8 cellular contexts compared by ENCODE assay signal in the genomic region with DNA sequence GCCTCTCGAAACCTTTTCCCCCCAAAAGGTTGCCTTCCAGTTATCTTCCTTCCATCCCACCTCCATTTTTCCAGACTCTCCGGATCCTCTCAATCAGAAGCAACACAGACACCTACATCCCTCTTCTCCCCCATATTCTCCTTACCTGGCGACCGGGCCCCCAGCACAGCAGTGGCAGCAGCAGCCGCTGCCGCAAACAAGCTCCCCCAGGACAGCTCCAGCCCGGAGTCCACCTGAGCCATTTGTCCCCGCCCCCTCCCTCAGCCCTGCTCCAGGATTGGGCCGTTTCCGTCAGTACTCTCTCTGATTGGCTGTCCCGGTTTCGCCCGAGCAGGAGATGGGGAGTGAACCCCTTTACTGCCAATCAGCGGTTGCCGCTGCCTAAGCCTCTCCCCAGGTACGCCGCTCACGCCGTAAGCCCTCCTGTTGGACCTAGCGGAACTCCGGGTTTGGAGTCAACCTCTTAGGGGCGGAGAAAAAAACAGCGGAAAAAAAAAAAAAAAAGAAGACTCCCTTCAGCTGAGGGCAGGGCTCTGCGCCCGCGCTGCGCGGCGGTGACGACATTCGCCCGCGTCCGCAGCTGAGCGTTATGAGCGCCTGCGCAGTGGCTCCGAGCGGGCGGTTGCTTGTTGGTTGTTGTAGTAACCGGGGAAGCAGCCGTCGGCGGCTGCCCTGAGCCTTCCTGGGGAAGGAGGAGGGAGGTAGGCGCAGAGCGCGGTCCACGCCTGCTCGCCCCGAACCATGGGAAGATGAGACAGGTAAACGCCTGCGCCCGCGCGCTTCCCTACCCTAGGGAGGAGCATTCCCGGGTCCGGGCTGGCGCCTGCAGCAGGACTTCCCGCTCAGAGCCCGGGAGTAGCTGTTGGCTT. TPM values are rescaled to one million over a fixed set of nuclear protein-coding genes. Genes with fewer than 3 reads are reported as not detected.
A peak's percentile ranks its signal among the peaks of the same experiment; 100 is the strongest.
DNase-seq lines count a peak whose midpoint lies in the region; ATAC-seq, FAIRE-seq and TF ChIP-seq lines count a peak whose summit lies in the region.

ERG28 (minus strand) TSS at position 247 of the 869 bp plus-strand sequence. CDS start 3,374 bp downstream, outside the sequence.
A gene with protein sequence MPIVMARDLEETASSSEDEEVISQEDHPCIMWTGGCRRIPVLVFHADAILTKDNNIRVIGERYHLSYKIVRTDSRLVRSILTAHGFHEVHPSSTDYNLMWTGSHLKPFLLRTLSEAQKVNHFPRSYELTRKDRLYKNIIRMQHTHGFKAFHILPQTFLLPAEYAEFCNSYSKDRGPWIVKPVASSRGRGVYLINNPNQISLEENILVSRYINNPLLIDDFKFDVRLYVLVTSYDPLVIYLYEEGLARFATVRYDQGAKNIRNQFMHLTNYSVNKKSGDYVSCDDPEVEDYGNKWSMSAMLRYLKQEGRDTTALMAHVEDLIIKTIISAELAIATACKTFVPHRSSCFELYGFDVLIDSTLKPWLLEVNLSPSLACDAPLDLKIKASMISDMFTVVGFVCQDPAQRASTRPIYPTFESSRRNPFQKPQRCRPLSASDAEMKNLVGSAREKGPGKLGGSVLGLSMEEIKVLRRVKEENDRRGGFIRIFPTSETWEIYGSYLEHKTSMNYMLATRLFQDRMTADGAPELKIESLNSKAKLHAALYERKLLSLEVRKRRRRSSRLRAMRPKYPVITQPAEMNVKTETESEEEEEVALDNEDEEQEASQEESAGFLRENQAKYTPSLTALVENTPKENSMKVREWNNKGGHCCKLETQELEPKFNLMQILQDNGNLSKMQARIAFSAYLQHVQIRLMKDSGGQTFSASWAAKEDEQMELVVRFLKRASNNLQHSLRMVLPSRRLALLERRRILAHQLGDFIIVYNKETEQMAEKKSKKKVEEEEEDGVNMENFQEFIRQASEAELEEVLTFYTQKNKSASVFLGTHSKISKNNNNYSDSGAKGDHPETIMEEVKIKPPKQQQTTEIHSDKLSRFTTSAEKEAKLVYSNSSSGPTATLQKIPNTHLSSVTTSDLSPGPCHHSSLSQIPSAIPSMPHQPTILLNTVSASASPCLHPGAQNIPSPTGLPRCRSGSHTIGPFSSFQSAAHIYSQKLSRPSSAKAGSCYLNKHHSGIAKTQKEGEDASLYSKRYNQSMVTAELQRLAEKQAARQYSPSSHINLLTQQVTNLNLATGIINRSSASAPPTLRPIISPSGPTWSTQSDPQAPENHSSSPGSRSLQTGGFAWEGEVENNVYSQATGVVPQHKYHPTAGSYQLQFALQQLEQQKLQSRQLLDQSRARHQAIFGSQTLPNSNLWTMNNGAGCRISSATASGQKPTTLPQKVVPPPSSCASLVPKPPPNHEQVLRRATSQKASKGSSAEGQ (N-terminal part only) (plus strand): TSS at position 617 of the 869 bp plus-strand sequence. CDS start 1,904 bp downstream, outside the sequence.

- H3K9me2 ChIP-seq in Loucy (replicated peaks; ENCODE audit: low read depth, low read length): no peaks in the 10 kb centered on the region

- ATAC-seq in natural killer cell: peak; percentile 90 to 97 (median 93)

- intact Hi-C loops in natural killer cell (cut with micrococcal nuclease): loop anchor here (2.0 to 5.0 kb wide), 2 partner anchors 324 to 949 kb away; partner anchors contain the start of genes AREL1, FCF1 and IFT43

- TF ChIP-seq CTCF in Loucy (conservative IDR thresholded peaks at IDR 0.05; ENCODE audit: low read length): no peak
- TF ChIP-seq CTCF in natural killer cell (IDR thresholded peaks at IDR 0.05): no peak

- peaks cover 64% of the 10 kb centered on the region for H3K79me2 ChIP-seq in Loucy (ENCODE audit: insufficient read depth, low read length)

- H2AFZ ChIP-seq in Loucy (ENCODE audit: low read length): peak within 1 kb of the TSS; percentile 98

- DNase-seq in EL (peak; percentile 99), H54 (ENCODE audit: insufficient read length, low spot score) (peak; percentile 82), fibroblast of peridontal ligament (ENCODE audit: extremely low read depth) (peak; percentile 98), natural killer cell (peak; percentile 94)
- DNase-seq in activated T-helper 9 cell treated with anti-CD3 and anti-CD28 coated beads, Interleukin-2, amount 50 U/mL, for 16 hours (ENCODE audit: low read depth): peak; percentile 94
- peak; percentile 99 for DNase-seq in stimulated activated naive CD4-positive, alpha-beta T cell treated with Interleukin-2 at 50 U/mL for 16 hours (lab: John Stamatoyannopoulos, UW)

- peaks cover 47% of the 10 kb centered on the region for H3K4me1 ChIP-seq in Loucy (ENCODE audit: insufficient read depth, low read length, poor library complexity, severe bottlenecking)

- peak within 1 kb of the TSS; percentile 77 for H3K9ac ChIP-seq in Loucy (ENCODE audit: low read depth, low read length, poor library complexity, severe bottlenecking)

- peak within 1 kb of the TSS; percentile 93 for H3K4me3 ChIP-seq in Loucy (ENCODE audit: low read length, poor library complexity, severe bottlenecking)

- no peaks in the 10 kb centered on the region for H3K36me3 ChIP-seq in Loucy (ENCODE audit: insufficient read depth, low read length)

- peak within 1 kb of the TSS; percentile 97 for H3K4me2 ChIP-seq in Loucy (ENCODE audit: low read depth, low read length, poor library complexity, severe bottlenecking)

- peak; percentile 93 for FAIRE-seq in H54 (lab: Jason Lieb, UNC)

- H3F3A ChIP-seq in Loucy (ENCODE audit: low read depth): no peaks in the 10 kb centered on the region

- H3K36me3 Mint-ChIP-seq in natural killer cell: no peaks in the 10 kb centered on the region

- no peaks in the 10 kb centered on the region for H3K9me3 ChIP-seq in Loucy (ENCODE audit: insufficient read depth, low read depth, low read length)

- TF ChIP-seq POLR2A in H54 (IDR thresholded peaks at IDR 0.05; ENCODE audit: low read depth, low read length) (peak; percentile 55), Raji (IDR thresholded peaks at IDR 0.05; ENCODE audit: insufficient read depth, low read depth, low read length) (peak; percentile 68)

- peaks cover 20 to 24% of the 10 kb centered on the region in 2 donors for H3K4me1 Mint-ChIP-seq in natural killer cell

- H3K27ac Mint-ChIP-seq in natural killer cell: peak within 1 kb of the TSS; percentile 91 to 95

- H3K27me3 Mint-ChIP-seq in natural killer cell (ENCODE audit: low read depth in 2 of 2): no peaks in the 10 kb centered on the region

- peaks cover 3% of the 10 kb centered on the region for H4K20me1 ChIP-seq in Loucy (ENCODE audit: insufficient read depth, low read length, poor library complexity, severe bottlenecking)

- H3K4me3 Mint-ChIP-seq in natural killer cell: peak within 1 kb of the TSS; percentile 91

- H3K9me3 Mint-ChIP-seq in natural killer cell: no peaks in the 10 kb centered on the region

- no peaks in the 10 kb centered on the region for H3K27me3 ChIP-seq in Loucy (ENCODE audit: insufficient read depth, low read length, poor library complexity, severe bottlenecking)

RNA-seq across cellular contexts. Expression of gene ERG28, which starts in this region (rescaled TPM):
- total RNA-seq in natural killer cell: 10 to 100 TPM; 10.5 to 11.1 (median 10.9) TPM

RNA-seq across cellular contexts. Expression of the second gene that starts in this region (rescaled TPM):
- 10 to 100 TPM; 27.1 to 34.3 (median 32.5) TPM for total RNA-seq in natural killer cell

Comparison
In these comparisons a context has a peak if more than half of its experiments do, and no peak if none do; other contexts are left out.
1. Peak in every context shown above with its lines: DNase-seq, ATAC-seq and H3K4me3 ChIP-seq.